ENCODE assay signal across 6 cellular contexts in the genomic region with DNA sequence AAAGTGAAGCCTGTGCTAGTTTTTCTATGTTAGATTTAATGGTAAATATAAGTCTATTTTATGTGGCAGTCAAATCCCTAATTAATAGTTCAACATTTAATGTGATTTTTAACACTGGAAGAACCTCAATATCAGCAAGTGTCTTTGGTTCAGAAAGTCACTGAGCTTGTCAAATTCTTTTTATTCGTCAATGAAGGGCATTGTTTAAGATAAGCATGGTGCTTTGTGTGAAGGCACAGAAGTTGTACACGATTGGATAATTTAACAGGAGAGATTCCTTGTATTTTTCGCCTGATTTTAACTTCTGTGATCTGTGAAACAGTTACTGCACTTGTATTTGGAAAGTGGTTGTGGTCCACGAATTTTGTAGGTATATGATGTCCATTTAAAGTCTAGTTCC.
"Had no signal": no experiment of that assay in that cellular context is flagged by ENCODE, and none has a peak within 500 bp of the region (broad histone marks: within the 10 kb centered on the region; RNA-seq: fewer than 3 reads in every experiment).

No MANE protein-coding gene starts in this region.

- ATAC-seq: GM23338, K562 had no signal

- H3K4me3 ChIP-seq: GM23338, K562 had no signal

- DNase-seq: H9, HCEC 1CT, IMR-90, KG1 had no signal
